Comparison of ENCODE assay signal across 8 cellular contexts in the genomic region with DNA sequence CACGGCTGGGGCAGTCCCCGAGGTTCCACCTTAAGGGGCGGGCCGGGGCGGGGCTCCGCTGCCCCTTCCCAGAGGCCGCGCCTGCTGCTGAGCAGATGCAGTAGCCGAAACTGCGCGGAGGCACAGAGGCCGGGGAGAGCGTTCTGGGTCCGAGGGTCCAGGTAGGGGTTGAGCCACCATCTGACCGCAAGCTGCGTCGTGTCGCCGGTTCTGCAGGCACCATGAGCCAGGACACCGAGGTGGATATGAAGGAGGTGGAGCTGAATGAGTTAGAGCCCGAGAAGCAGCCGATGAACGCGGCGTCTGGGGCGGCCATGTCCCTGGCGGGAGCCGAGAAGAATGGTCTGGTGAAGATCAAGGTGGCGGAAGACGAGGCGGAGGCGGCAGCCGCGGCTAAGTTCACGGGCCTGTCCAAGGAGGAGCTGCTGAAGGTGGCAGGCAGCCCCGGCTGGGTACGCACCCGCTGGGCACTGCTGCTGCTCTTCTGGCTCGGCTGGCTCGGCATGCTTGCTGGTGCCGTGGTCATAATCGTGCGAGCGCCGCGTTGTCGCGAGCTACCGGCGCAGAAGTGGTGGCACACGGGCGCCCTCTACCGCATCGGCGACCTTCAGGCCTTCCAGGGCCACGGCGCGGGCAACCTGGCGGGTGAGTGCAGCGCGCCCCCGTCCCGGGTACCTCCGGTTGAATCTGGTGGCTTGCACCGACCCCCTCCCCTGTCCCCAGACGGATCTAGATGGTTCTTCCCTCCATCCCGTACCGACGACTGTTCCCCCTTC. TPM values are rescaled to one million over a fixed set of nuclear protein-coding genes. Genes with fewer than 3 reads are reported as not detected.
DNase-seq lines count a peak whose midpoint lies in the region; ATAC-seq lines count a peak whose summit lies in the region.

Gene SLC3A2 (plus strand): TSS at position 94 of the 776 bp plus-strand sequence. CDS start 128 bp downstream, at position 222.

- no peaks in the 10 kb centered on the region for H3K27me3 ChIP-seq in endocrine pancreas (ENCODE audit: control insufficient read depth, insufficient read depth, low read length)

- H3K9me3 ChIP-seq in endocrine pancreas (ENCODE audit: control insufficient read depth, low read length) (no peaks in the 10 kb centered on the region), mesodermal cell (ENCODE audit: control insufficient read depth, low read length) (no peaks in the 10 kb centered on the region)

- H3K4me3 ChIP-seq in endocrine pancreas (ENCODE audit: control insufficient read depth, insufficient read depth, low read length) (peak within 1 kb of the TSS; percentile 92), mesodermal cell (ENCODE audit: extremely low read depth, insufficient read depth, low read length, poor library complexity, severe bottlenecking) (peak within 1 kb of the TSS; percentile 88)

- peak within 1 kb of the TSS; percentile 96 for H3K9ac ChIP-seq in endocrine pancreas (ENCODE audit: control insufficient read depth, insufficient read depth, low read length)

- ATAC-seq in GM19397 (IDR thresholded peaks at IDR 0.05; ENCODE audit: unreplicated experiment) (peak; percentile 72), HG03571 (IDR thresholded peaks at IDR 0.05; ENCODE audit: unreplicated experiment) (peak; percentile 61)

- DNase-seq in COLO668 (lab: John Stamatoyannopoulos, UW; ENCODE audit: unreplicated experiment) (peak; percentile 93), NOMO-1 (lab: John Stamatoyannopoulos, UW; ENCODE audit: unreplicated experiment in 2 of 2) (peak; percentile 88 to 90)
- peak; percentile 56 to 89 (median 84) for DNase-seq in activated CD8-positive, alpha-beta memory T cell treated with anti-CD3 and anti-CD28 coated beads for 48 hours (ENCODE audit: low read depth in 2 of 3, low spot score in 2 of 3)
- peak; percentile 84 to 87 for DNase-seq in stimulated activated CD8-positive, alpha-beta memory T cell treated with anti-CD3 and anti-CD28 coated beads, Interleukin-15, amount 100 ng/mL, for 48 hours (ENCODE audit: low read depth in 2 of 2)

- peak within 1 kb of the TSS; percentile 100 for H3K27ac ChIP-seq in mesodermal cell (ENCODE audit: low read depth, low read length, severe bottlenecking)

- H3K4me1 ChIP-seq in endocrine pancreas (ENCODE audit: control insufficient read depth, insufficient read depth, low read length), result peaks cover 15% of the 10 kb centered on the region
- H3K4me1 ChIP-seq in mesodermal cell (ENCODE audit: control insufficient read depth, insufficient read depth, low read length, poor library complexity, severe bottlenecking), result peaks cover 40% of the 10 kb centered on the region

- 0% methylated on average over 63 to 67 of the region's 69 CpGs for WGBS in mesodermal cell (ENCODE audit: insufficient coverage in 2 of 2), 2 experiments

- H3K36me3 ChIP-seq in endocrine pancreas (ENCODE audit: control insufficient read depth, insufficient read depth, low read length), result peaks cover 8% of the 10 kb centered on the region
- H3K36me3 ChIP-seq in mesodermal cell (ENCODE audit: control insufficient read depth, insufficient read depth, low read length), result peaks cover 73% of the 10 kb centered on the region

RNA-seq across cellular contexts. Expression of gene SLC3A2, which starts in this region (rescaled TPM):
- polyA plus RNA-seq in mesodermal cell (2013, experiment 1 of 2), result 157 TPM
- 150 TPM for polyA plus RNA-seq in mesodermal cell (2013, experiment 2 of 2)

Comparison
In these comparisons a context has a peak if more than half of its experiments do, and no peak if none do; other contexts are left out.
1. Peak in every context shown above with its lines: DNase-seq, ATAC-seq, H3K4me3 ChIP-seq and H3K27ac ChIP-seq.